Comparison of ENCODE assay signal across 10 cellular contexts in the genomic region with DNA sequence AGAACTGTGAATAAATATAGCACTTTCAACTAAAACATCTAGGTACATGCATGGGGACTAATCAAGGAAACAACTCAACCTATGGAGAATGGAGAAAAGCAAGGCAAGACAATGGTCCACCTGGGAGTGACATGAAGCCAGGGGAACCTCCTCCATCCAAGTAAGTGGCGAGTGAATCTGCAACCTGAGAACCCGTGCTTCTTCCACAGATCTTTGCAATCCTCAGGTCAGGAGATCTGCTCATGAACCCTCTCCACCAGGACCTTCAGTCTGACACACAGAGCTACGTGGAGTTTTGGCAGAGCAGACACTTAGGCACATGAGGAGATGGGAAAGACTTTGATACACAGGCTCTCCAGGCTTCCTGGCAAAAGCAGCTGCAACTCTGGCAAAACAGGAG. TPM values are rescaled to one million over a fixed set of nuclear protein-coding genes. Genes with fewer than 3 reads are reported as not detected.
"Had no signal": no experiment of that assay in that cellular context is flagged by ENCODE, and none has a peak within 500 bp of the region (broad histone marks: within the 10 kb centered on the region; RNA-seq: fewer than 3 reads in every experiment).

No MANE protein-coding gene starts in this region.

- H3K4me1 ChIP-seq: HAP-1 had no signal

- H3K36me3 ChIP-seq: HAP-1 had no signal

- H3K4me3 Mint-ChIP-seq: HFFc6 had no signal

- ATAC-seq: HCT116, K562 had no signal

- H3K27ac ChIP-seq: GM23248 had no signal

- H3K9me3 ChIP-seq: HAP-1 had no signal

- DNase-seq: GM23248, GOT3, H7, HFFc6, IMR-90 had no signal

- H2AFZ ChIP-seq: GM23248 had no signal

- H3K4me3 ChIP-seq: GM23248, HAP-1, K562 had no signal

- H3K9ac ChIP-seq: GM23248 had no signal

- H3K27ac Mint-ChIP-seq: HFFc6 had no signal

RNA-seq across cellular contexts. Expression of a gene that starts 58.8 kb away (rescaled TPM):
- total RNA-seq: GM23248, H4, HFFc6, HT-29, IMR-90, K562 had no signal
- polyA plus RNA-seq: GM23248, IMR-90, K562 had no signal
